Comparison of ENCODE assay signal across 8 cellular contexts in the genomic region with DNA sequence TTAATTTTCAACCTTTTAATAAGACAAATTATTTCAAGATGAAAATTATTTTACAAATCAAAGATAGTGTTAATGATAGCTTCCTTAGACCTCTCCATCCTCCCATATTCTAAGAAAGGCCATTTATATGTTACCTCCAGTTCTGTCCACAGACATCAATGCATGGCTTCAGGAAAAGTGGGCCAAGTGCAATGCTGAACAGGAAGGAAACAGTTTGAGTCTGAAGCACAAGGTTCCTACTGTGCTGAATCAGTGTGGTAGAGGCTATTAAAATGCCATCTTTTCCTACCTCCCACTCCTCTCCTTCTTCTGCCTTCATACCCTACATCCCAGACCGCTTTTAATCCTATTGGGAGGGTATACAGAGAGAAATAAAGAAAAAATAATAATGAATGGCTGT.
A peak's percentile ranks its signal among the peaks of the same experiment; 100 is the strongest.
DNase-seq lines count a peak whose midpoint lies in the region; ATAC-seq and TF ChIP-seq lines count a peak whose summit lies in the region.
"Had no signal": no experiment of that assay in that cellular context is flagged by ENCODE, and none has a peak within 500 bp of the region (broad histone marks: within the 10 kb centered on the region; RNA-seq: fewer than 3 reads in every experiment).

No MANE protein-coding gene starts in this region.

- H3K27ac ChIP-seq in VCaP = peak overlapping the region; percentile 77
- peak overlapping the region; percentile 75 to 93 (median 85) for H3K27ac ChIP-seq in gastroesophageal sphincter
- H3K27ac ChIP-seq in stomach smooth muscle (ENCODE audit: low read length) = peak overlapping the region; percentile 53

- H3K4me3 ChIP-seq in gastroesophageal sphincter = no peak overlapping the region
- H3K4me3 ChIP-seq in stomach smooth muscle (ENCODE audit: low read length in 2 of 2) = peak overlapping the region; percentile 6 to 50

- no peaks in the 10 kb centered on the region for H3K9me3 ChIP-seq in gastroesophageal sphincter
- no peaks in the 10 kb centered on the region for H3K9me3 ChIP-seq in stomach smooth muscle (ENCODE audit: control insufficient read depth in 2 of 2, low read length in 2 of 2)

- no peak for TF ChIP-seq POLR2A in gastroesophageal sphincter (IDR thresholded peaks at IDR 0.05)

- TF ChIP-seq CTCF in VCaP (conservative IDR thresholded peaks at IDR 0.05) = no peak
- no peak for TF ChIP-seq CTCF in gastroesophageal sphincter (IDR thresholded peaks at IDR 0.05)

- H3K9ac ChIP-seq in stomach smooth muscle (ENCODE audit: low read length in 2 of 2) = peak overlapping the region in 1 of 2 donors; percentile 49

- H3K27me3 ChIP-seq in gastroesophageal sphincter = no peaks in the 10 kb centered on the region
- H3K27me3 ChIP-seq in stomach smooth muscle (ENCODE audit: control insufficient read depth in 1 of 2, insufficient read depth in 2 of 2, low read length in 2 of 2) = no peaks in the 10 kb centered on the region

- no peaks in the 10 kb centered on the region for H3K36me3 ChIP-seq in gastroesophageal sphincter
- H3K36me3 ChIP-seq in stomach smooth muscle (ENCODE audit: control insufficient read depth in 2 of 2, insufficient read depth in 2 of 2, low read length in 2 of 2) = no peaks in the 10 kb centered on the region

- H3K4me1 ChIP-seq in gastroesophageal sphincter (peaks cover 15 to 55% (median 20%) of the 10 kb centered on the region in 3 donors), stomach smooth muscle (ENCODE audit: control insufficient read depth, insufficient read depth, low read length) (peaks cover 19% of the 10 kb centered on the region)

- WGBS in gastroesophageal sphincter (ENCODE audit: low coverage in 1 of 2), 2 donors = 60 to 63% methylated on average over 1 of the region's 1 CpG

- ATAC-seq in HG02798 (IDR thresholded peaks at IDR 0.05; ENCODE audit: poor library complexity, unreplicated experiment) (peak; percentile 2), gastroesophageal sphincter (no peak), HG03039 (IDR thresholded peaks at IDR 0.05; ENCODE audit: unreplicated experiment) (no peak)

- DNase-seq in NCI-H187 treated with DMSO at 0.1 percent for 48 hours (lab: John Stamatoyannopoulos, UW) = no peak
- DNase-seq in NCI-H1930 (lab: John Stamatoyannopoulos, UW) = no peak
- DNase-seq: activated CD4-positive, alpha-beta T cell treated with anti-CD3 and anti-CD28 coated beads for 1 hour had no signal

- TF ChIP-seq EP300 in gastroesophageal sphincter (IDR thresholded peaks at IDR 0.05) = no peak

Comparison
In these comparisons a context has a peak if more than half of its experiments do, and no peak if none do; other contexts are left out.
1. H3K4me3 ChIP-seq: peak in stomach smooth muscle (2 of 2); none in gastroesophageal sphincter (0 of 2).
2. Peak in every context shown above with its lines, with median percentiles within 50 percentile points of each other: H3K27ac ChIP-seq.